In the genomic region with DNA sequence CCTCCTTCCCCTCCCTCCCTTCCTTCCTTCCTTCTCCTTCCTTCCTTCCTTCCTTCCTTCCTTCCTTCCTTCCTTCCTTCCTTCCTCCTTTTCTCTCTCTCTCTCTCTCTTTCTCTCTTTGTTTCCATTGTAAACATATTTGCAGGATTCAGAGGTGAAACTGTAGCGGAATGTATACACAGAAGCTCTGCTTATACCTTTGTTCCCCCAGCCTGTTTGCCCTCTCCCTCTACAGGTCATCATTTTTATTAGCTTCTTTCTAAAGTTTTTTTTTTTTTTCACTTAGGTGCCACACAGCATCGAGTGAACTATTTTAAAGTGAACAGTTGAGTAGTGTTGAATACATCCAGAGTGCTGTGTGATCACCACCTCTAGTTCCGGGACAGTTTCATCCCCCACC, we compare ENCODE assay signal across 35 cellular contexts.
"Had no signal": no experiment of that assay in that cellular context is flagged by ENCODE, and none has a peak within 500 bp of the region (broad histone marks: within the 10 kb centered on the region; RNA-seq: fewer than 3 reads in every experiment).

No MANE protein-coding gene starts in this region.

- DNase-seq: activated B cell treated with CpG ODN at 0.5 μM for 24 hours; activated CD4-positive, alpha-beta memory T cell treated with anti-CD3 and anti-CD28 coated beads for 36 hours; activated CD4-positive, alpha-beta T cell treated with anti-CD3 and anti-CD28 coated beads for 4 hours; activated CD4-positive, alpha-beta T cell treated with anti-CD3 and anti-CD28 coated beads, Interleukin-2, amount 10 ng/mL, durations not matched to agents 24 days and 14 days; activated CD4-positive, alpha-beta T cell treated with anti-CD3 and anti-CD28 coated beads, Interleukin-2, amount 50 U/mL, for 1 hour; activated CD4-positive, alpha-beta T cell treated with anti-CD3 and anti-CD28 coated beads, Interleukin-2, amount 50 U/mL, for 4 hours; activated CD4-positive, CD25-positive, alpha-beta regulatory T cell treated with anti-CD3 and anti-CD28 coated beads, Interleukin-2, amount 50 U/mL, for 72 hours; activated CD8-positive, alpha-beta memory T cell treated with anti-CD3 and anti-CD28 coated beads, Interleukin-2, amount 50 U/mL, for 4 hours; activated CD8-positive, alpha-beta T cell treated with anti-CD3 and anti-CD28 coated beads for 36 hours; activated effector memory CD4-positive, alpha-beta T cell treated with anti-CD3 and anti-CD28 coated beads, Interleukin-2, amount 50 U/mL, for 16 hours; activated gamma-delta T cell treated with Interleukin-2 at 50 U/mL for 16 hours; activated naive CD4-positive, alpha-beta T cell; activated naive CD4-positive, alpha-beta T cell treated with anti-CD3 and anti-CD28 coated beads for 36 hours; activated naive CD4-positive, alpha-beta T cell treated with anti-CD3 and anti-CD28 coated beads, Interleukin-2, amount 50 U/mL, for 16 hours; activated naive CD8-positive, alpha-beta T cell treated with anti-CD3 and anti-CD28 coated beads for 36 hours; activated T-cell treated with anti-CD3 and anti-CD28 coated beads for 4 hours; activated T-cell treated with anti-CD3 and anti-CD28 coated beads, Interleukin-2, amount 50 U/mL, for 1 hour; activated T-cell treated with anti-CD3 and anti-CD28 coated beads, Interleukin-2, amount 50 U/mL, for 4 hours; activated T-cell treated with anti-CD3 and anti-CD28 coated beads, Interleukin-2, amount 50 U/mL, for 72 hours; adrenal gland; amniotic stem cell; aorta; brain microvascular endothelial cell; central memory CD4-positive, alpha-beta T cell; T-helper 1 cell; T-helper 2 cell; T-helper 9 cell had no signal

- H3K4me3 Mint-ChIP-seq: activated B cell treated with CpG ODN at 0.5 μM for 24 hours; activated CD4-positive, alpha-beta memory T cell treated with anti-CD3 and anti-CD28 coated beads for 36 hours; activated CD4-positive, alpha-beta T cell treated with anti-CD3 and anti-CD28 coated beads, Interleukin-2, amount 10 ng/mL, durations not matched to agents 24 days and 14 days; activated CD8-positive, alpha-beta T cell treated with anti-CD3 and anti-CD28 coated beads for 36 hours; activated naive CD4-positive, alpha-beta T cell treated with anti-CD3 and anti-CD28 coated beads for 36 hours; activated naive CD8-positive, alpha-beta T cell treated with anti-CD3 and anti-CD28 coated beads for 36 hours; activated T-cell treated with anti-CD3 and anti-CD28 coated beads, Interleukin-2, amount 50 U/mL, for 4 hours; activated T-cell treated with anti-CD3 and anti-CD28 coated beads, Interleukin-2, amount 50 U/mL, for 72 hours; activated T-helper 1 cell treated with anti-CD3 and anti-CD28 coated beads, Interleukin-12 subunit alpha, Interleukin-12 subunit beta, Interleukin-2, Interleukin-4 antibody, amounts not matched to agents 30 ng/mL and 10 ng/mL and 1 ng/mL, durations not matched to agents 14 hours and 24 hours and 36 hours; activated T-helper 17 cell treated with anti-CD3 and anti-CD28 coated beads, Interleukin-2, amount 50 U/mL, for 72 hours; T-helper 1 cell treated with Interleukin-12 subunit alpha and Interleukin-12 subunit beta and Interleukin-4 antibody, amounts not matched to agents 30 μg/mL and 1 μg/mL, for 36 hours; T-helper 2 cell treated with Interferon-gamma antibody and Interleukin-4, amounts not matched to agents 5 μg/mL and 100 μg/mL, for 36 hours had no signal

- H3K4me1 ChIP-seq: adrenal gland, body of pancreas, breast epithelium had no signal

- H3K27ac Mint-ChIP-seq: activated B cell treated with CpG ODN at 0.5 μM for 24 hours; activated CD4-positive, alpha-beta memory T cell treated with anti-CD3 and anti-CD28 coated beads for 36 hours; activated CD4-positive, alpha-beta T cell treated with anti-CD3 and anti-CD28 coated beads, Interleukin-2, amount 10 ng/mL, durations not matched to agents 24 days and 14 days; activated CD8-positive, alpha-beta T cell treated with anti-CD3 and anti-CD28 coated beads for 36 hours; activated naive CD4-positive, alpha-beta T cell treated with anti-CD3 and anti-CD28 coated beads for 36 hours; activated naive CD4-positive, alpha-beta T cell treated with anti-CD3 and anti-CD28 coated beads, Interleukin-2, amount 50 U/mL, for 72 hours; activated naive CD8-positive, alpha-beta T cell treated with anti-CD3 and anti-CD28 coated beads for 36 hours; activated T-cell treated with anti-CD3 and anti-CD28 coated beads, Interleukin-2, amount 50 U/mL, for 72 hours; activated T-helper 1 cell treated with anti-CD3 and anti-CD28 coated beads, Interleukin-12 subunit alpha, Interleukin-12 subunit beta, Interleukin-2, Interleukin-4 antibody, amounts not matched to agents 30 ng/mL and 10 ng/mL and 1 ng/mL, durations not matched to agents 14 hours and 24 hours and 36 hours; activated T-helper 17 cell treated with anti-CD3 and anti-CD28 coated beads, Interleukin-2, amount 50 U/mL, for 72 hours; T-helper 1 cell treated with Interleukin-12 subunit alpha and Interleukin-12 subunit beta and Interleukin-4 antibody, amounts not matched to agents 30 μg/mL and 1 μg/mL, for 36 hours; T-helper 2 cell treated with Interferon-gamma antibody and Interleukin-4, amounts not matched to agents 5 μg/mL and 100 μg/mL, for 36 hours had no signal

- H3K4me1 Mint-ChIP-seq: activated B cell treated with CpG ODN at 0.5 μM for 24 hours; activated CD4-positive, alpha-beta T cell treated with anti-CD3 and anti-CD28 coated beads, Interleukin-2, amount 10 ng/mL, durations not matched to agents 24 days and 14 days; activated T-helper 17 cell treated with anti-CD3 and anti-CD28 coated beads, Interleukin-2, amount 50 U/mL, for 72 hours had no signal

- H3K9me3 ChIP-seq: adrenal gland, body of pancreas, breast epithelium had no signal

- H3K27ac ChIP-seq: adrenal gland, body of pancreas, brain microvascular endothelial cell, breast epithelium, VCaP had no signal

- H3K36me3 Mint-ChIP-seq: activated CD4-positive, alpha-beta memory T cell treated with anti-CD3 and anti-CD28 coated beads for 36 hours; activated naive CD8-positive, alpha-beta T cell treated with anti-CD3 and anti-CD28 coated beads for 36 hours had no signal

- H3K27me3 ChIP-seq: adrenal gland, body of pancreas, brain microvascular endothelial cell, breast epithelium had no signal

- H3K4me3 ChIP-seq: adrenal gland, body of pancreas, breast epithelium had no signal

- H3K36me3 ChIP-seq: adrenal gland, brain microvascular endothelial cell, breast epithelium had no signal

- H3K27me3 Mint-ChIP-seq: activated CD4-positive, alpha-beta memory T cell treated with anti-CD3 and anti-CD28 coated beads for 36 hours; activated naive CD8-positive, alpha-beta T cell treated with anti-CD3 and anti-CD28 coated beads for 36 hours had no signal

- H3K9me3 Mint-ChIP-seq: activated B cell treated with CpG ODN at 0.5 μM for 24 hours; activated CD4-positive, alpha-beta memory T cell treated with anti-CD3 and anti-CD28 coated beads for 36 hours; activated CD4-positive, alpha-beta T cell treated with anti-CD3 and anti-CD28 coated beads, Interleukin-2, amount 10 ng/mL, durations not matched to agents 24 days and 14 days; activated CD8-positive, alpha-beta T cell treated with anti-CD3 and anti-CD28 coated beads for 36 hours; activated naive CD4-positive, alpha-beta T cell treated with anti-CD3 and anti-CD28 coated beads for 36 hours; activated naive CD8-positive, alpha-beta T cell treated with anti-CD3 and anti-CD28 coated beads for 36 hours; activated T-cell treated with anti-CD3 and anti-CD28 coated beads, Interleukin-2, amount 50 U/mL, for 4 hours; activated T-cell treated with anti-CD3 and anti-CD28 coated beads, Interleukin-2, amount 50 U/mL, for 72 hours; activated T-helper 1 cell treated with anti-CD3 and anti-CD28 coated beads, Interleukin-12 subunit alpha, Interleukin-12 subunit beta, Interleukin-2, Interleukin-4 antibody, amounts not matched to agents 30 ng/mL and 10 ng/mL and 1 ng/mL, durations not matched to agents 14 hours and 24 hours and 36 hours; activated T-helper 17 cell treated with anti-CD3 and anti-CD28 coated beads, Interleukin-2, amount 50 U/mL, for 72 hours; T-helper 1 cell treated with Interleukin-12 subunit alpha and Interleukin-12 subunit beta and Interleukin-4 antibody, amounts not matched to agents 30 μg/mL and 1 μg/mL, for 36 hours; T-helper 2 cell treated with Interferon-gamma antibody and Interleukin-4, amounts not matched to agents 5 μg/mL and 100 μg/mL, for 36 hours had no signal
